Comparison of ENCODE assay signal across 8 cellular contexts in genomic region chr19:18160441-18160791, GRCh38. TPM values are rescaled to one million over a fixed set of nuclear protein-coding genes. Genes with fewer than 3 reads are reported as not detected.
A peak's percentile ranks its signal among the peaks of the same experiment; 100 is the strongest.
DNase-seq lines count a peak whose midpoint lies in the region; ATAC-seq and TF ChIP-seq lines count a peak whose summit lies in the region.

No MANE protein-coding gene starts in this region.

- H3K4me3 Mint-ChIP-seq in T-helper 2 cell treated with Interferon-gamma antibody and Interleukin-4, amounts not matched to agents 5 μg/mL and 100 μg/mL, for 36 hours: peak overlapping the region; percentile 64
- H3K4me3 Mint-ChIP-seq in stimulated activated naive CD8-positive, alpha-beta T cell treated with anti-CD3 and anti-CD28 coated beads, Interleukin-15, amount 100 ng/mL, for 72 hours: peak overlapping the region; percentile 79 to 83

- H3K9me3 ChIP-seq in RWPE2 (ENCODE audit: severe bottlenecking) (no peaks in the 10 kb centered on the region), esophagus muscularis mucosa (no peaks in the 10 kb centered on the region)

- H3K4me3 ChIP-seq in RWPE2 (ENCODE audit: severe bottlenecking) (no peak overlapping the region), esophagus muscularis mucosa (peak overlapping the region; percentile 53 to 61 (median 59))

- H3K27me3 Mint-ChIP-seq in T-helper 2 cell treated with Interferon-gamma antibody and Interleukin-4, amounts not matched to agents 5 μg/mL and 100 μg/mL, for 36 hours (ENCODE audit: low read depth): no peaks in the 10 kb centered on the region
- no peaks in the 10 kb centered on the region for H3K27me3 Mint-ChIP-seq in stimulated activated naive CD8-positive, alpha-beta T cell treated with anti-CD3 and anti-CD28 coated beads, Interleukin-15, amount 100 ng/mL, for 72 hours

- no peak for TF ChIP-seq EP300 in esophagus muscularis mucosa (IDR thresholded peaks at IDR 0.05)

- H3K27ac Mint-ChIP-seq in T-helper 2 cell treated with Interferon-gamma antibody and Interleukin-4, amounts not matched to agents 5 μg/mL and 100 μg/mL, for 36 hours: peak overlapping the region; percentile 76
- H3K27ac Mint-ChIP-seq in stimulated activated naive CD8-positive, alpha-beta T cell treated with anti-CD3 and anti-CD28 coated beads, Interleukin-15, amount 100 ng/mL, for 72 hours: peak overlapping the region; percentile 90 to 97

- H3K9me3 Mint-ChIP-seq in T-helper 2 cell treated with Interferon-gamma antibody and Interleukin-4, amounts not matched to agents 5 μg/mL and 100 μg/mL, for 36 hours: no peaks in the 10 kb centered on the region
- H3K9me3 Mint-ChIP-seq in stimulated activated naive CD8-positive, alpha-beta T cell treated with anti-CD3 and anti-CD28 coated beads, Interleukin-15, amount 100 ng/mL, for 72 hours: no peaks in the 10 kb centered on the region

- peaks cover 1% of the 10 kb centered on the region for H3K4me1 Mint-ChIP-seq in T-helper 2 cell treated with Interferon-gamma antibody and Interleukin-4, amounts not matched to agents 5 μg/mL and 100 μg/mL, for 36 hours (ENCODE audit: low read depth)
- peaks cover 34% of the 10 kb centered on the region for H3K4me1 Mint-ChIP-seq in stimulated activated naive CD8-positive, alpha-beta T cell treated with anti-CD3 and anti-CD28 coated beads, Interleukin-15, amount 100 ng/mL, for 72 hours

- WGBS in esophagus muscularis mucosa: 89% methylated on average over 3 of the region's 4 CpGs

- DNase-seq in T-helper 2 cell treated with Interferon-gamma antibody and Interleukin-4, amounts not matched to agents 5 μg/mL and 100 μg/mL, for 36 hours (ENCODE audit: low spot score): no peak
- DNase-seq in T-helper 2 cell (no peak), RWPE2 (ENCODE audit: low spot score) (no peak), esophagus muscularis mucosa (ENCODE audit: extremely low spot score) (no peak), GF-D8 (lab: John Stamatoyannopoulos, UW) (no peak), NCI-H2227 treated with DMSO at 0.1 percent for 48 hours (lab: John Stamatoyannopoulos, UW) (no peak)
- peak in 1 of 2 donors; percentile 31 for DNase-seq in stimulated activated naive CD8-positive, alpha-beta T cell treated with anti-CD3 and anti-CD28 coated beads, Interleukin-15, amount 100 ng/mL, for 72 hours

- H3K27me3 ChIP-seq in RWPE2 (ENCODE audit: insufficient read depth, poor library complexity, severe bottlenecking) (no peaks in the 10 kb centered on the region), esophagus muscularis mucosa (no peaks in the 10 kb centered on the region)

- peaks cover 6% of the 10 kb centered on the region for H3K36me3 Mint-ChIP-seq in T-helper 2 cell treated with Interferon-gamma antibody and Interleukin-4, amounts not matched to agents 5 μg/mL and 100 μg/mL, for 36 hours (ENCODE audit: low read depth)

- H3K4me1 ChIP-seq in RWPE2 (ENCODE audit: insufficient read depth, poor library complexity, severe bottlenecking) (peaks cover 20% of the 10 kb centered on the region), esophagus muscularis mucosa (peaks cover 40 to 56% (median 48%) of the 10 kb centered on the region in 4 donors)

- ATAC-seq in RWPE2 (ENCODE audit: low read depth): no peak
- peak; percentile 2 for ATAC-seq in stimulated activated naive CD8-positive, alpha-beta T cell treated with anti-CD3 and anti-CD28 coated beads, Interleukin-15, amount 100 ng/mL, for 72 hours
- ATAC-seq in GM21528 (IDR thresholded peaks at IDR 0.05; ENCODE audit: low FRiP score, unreplicated experiment): no peak

- peak overlapping the region; percentile 30 for H3K27ac ChIP-seq in RWPE2 (ENCODE audit: poor library complexity, severe bottlenecking)
- peak overlapping the region; percentile 79 to 84 (median 82) for H3K27ac ChIP-seq in esophagus muscularis mucosa (replicated peaks in 1 of 4)

- H3K36me3 ChIP-seq in RWPE2 (ENCODE audit: low read depth): peaks cover 51% of the 10 kb centered on the region
- peaks cover 22 to 45% (median 32%) of the 10 kb centered on the region in 4 donors for H3K36me3 ChIP-seq in esophagus muscularis mucosa

- TF ChIP-seq CTCF in RWPE2 (IDR thresholded peaks at IDR 0.05; ENCODE audit: poor library complexity, severe bottlenecking) (no peak), esophagus muscularis mucosa (IDR thresholded peaks at IDR 0.05) (no peak)

- no peak for TF ChIP-seq POLR2A in esophagus muscularis mucosa (IDR thresholded peaks at IDR 0.05; ENCODE audit: low read depth)

- intact Hi-C loops in esophagus muscularis mucosa (cut with DNase I): no loop called here

RNA-seq across cellular contexts. Expression of gene PIK3R2, which starts 7.5 kb away (rescaled TPM):
- total RNA-seq in esophagus muscularis mucosa: 10 to 100 TPM in 3 of 4 donors, 1 to 10 TPM in 1; 4.2 to 32.2 (median 19.4) TPM

RNA-seq across cellular contexts. Expression of gene IFI30, which starts 13.2 kb away (rescaled TPM):
- 10 to 100 TPM; 22.4 to 92.8 (median 42.9) TPM for total RNA-seq in esophagus muscularis mucosa

RNA-seq across cellular contexts. Expression of gene MPV17L2, which starts 32.6 kb away (rescaled TPM):
- total RNA-seq in esophagus muscularis mucosa: 10 to 100 TPM; 14.5 to 67.6 (median 21.2) TPM

RNA-seq across cellular contexts. Expression of gene RAB3A, which starts 43.4 kb away (rescaled TPM):
- 1 to 10 TPM; 1.7 to 2.5 (median 1.9) TPM for total RNA-seq in esophagus muscularis mucosa
